Comparison of ENCODE assay signal across 12 cellular contexts in genomic region chr7:7102906-7103305, GRCh38.
DNase-seq lines count a peak whose midpoint lies in the region; ATAC-seq, FAIRE-seq and TF ChIP-seq lines count a peak whose summit lies in the region.
"Had no signal": no experiment of that assay in that cellular context is flagged by ENCODE, and none has a peak within 500 bp of the region (broad histone marks: within the 10 kb centered on the region; RNA-seq: fewer than 3 reads in every experiment).

No MANE protein-coding gene starts in this region.

- H3K4me1 ChIP-seq in A549 = peaks cover 13% of the 10 kb centered on the region
- H3K4me1 ChIP-seq in KMS-11 (ENCODE audit: low read depth, poor library complexity, severe bottlenecking) = peaks cover 8% of the 10 kb centered on the region
- H3K4me1 ChIP-seq in adipocyte (ENCODE audit: control insufficient read depth, insufficient read depth, low read length) = peaks cover 22% of the 10 kb centered on the region
- peaks cover 8% of the 10 kb centered on the region for H3K4me1 ChIP-seq in mesenchymal stem cell (ENCODE audit: control insufficient read depth, insufficient read depth, low read depth, low read length)
- H3K4me1 ChIP-seq in gastrocnemius medialis = peaks cover 0 to 6% of the 10 kb centered on the region in 2 donors

- no peak overlapping the region for H3K18ac ChIP-seq in mesenchymal stem cell (ENCODE audit: low read depth in 1 of 2, low read length in 2 of 2)

- in situ Hi-C loops in gastrocnemius medialis (cut with MboI; ENCODE audit: low sequenced_read_pairs in 4 of 4) = loop anchor here in 3 of 4 donors (10.0 to 25.0 kb wide), 3 partner anchors 284 to 442 kb away; partner anchors contain the start of gene COL28A1 (in 2 of the 3)

- no peaks in the 10 kb centered on the region for H4K20me1 ChIP-seq in KMS-11 (ENCODE audit: insufficient read depth)

- H3K4me2 ChIP-seq in A549 = peak overlapping the region; percentile 25; the same call in 1 of the 3 replicates
- H3K4me2 ChIP-seq in KMS-11 = peak overlapping the region; percentile 63
- H3K4me2 ChIP-seq in mesenchymal stem cell (ENCODE audit: low read length, poor library complexity, severe bottlenecking) = no peak overlapping the region

- no peak overlapping the region for H2AK5ac ChIP-seq in mesenchymal stem cell (ENCODE audit: low read length, severe bottlenecking)

- H2BK15ac ChIP-seq in mesenchymal stem cell (ENCODE audit: low read depth, poor library complexity, severe bottlenecking) = no peak overlapping the region

- no peak for TF ChIP-seq RAD21 in A549 (conservative IDR thresholded peaks at IDR 0.05 in 1 of 2, IDR thresholded peaks at IDR 0.05 in 1 of 2)

- no peak overlapping the region for H2BK120ac ChIP-seq in mesenchymal stem cell (ENCODE audit: low read depth, low read length)

- H3K4me3 ChIP-seq in A549 = no peak overlapping the region
- H3K4me3 ChIP-seq in KMS-11 (IDR thresholded peaks at IDR 0.05; ENCODE audit: insufficient read depth, low read depth, low read length) = no peak overlapping the region
- H3K4me3 ChIP-seq in adipocyte (ENCODE audit: low read length) = peak overlapping the region; percentile 67
- H3K4me3 ChIP-seq in mesenchymal stem cell (ENCODE audit: insufficient read depth in 1 of 2, low read depth in 1 of 2, low read length in 2 of 2) = peak overlapping the region in 1 of 2 experiments; percentile 50
- no peak overlapping the region for H3K4me3 ChIP-seq in gastrocnemius medialis

- H3K9me3 ChIP-seq in A549 (no peaks in the 10 kb centered on the region), adipocyte (ENCODE audit: control insufficient read depth, low read length) (no peaks in the 10 kb centered on the region), mesenchymal stem cell (ENCODE audit: control insufficient read depth, low read length) (no peaks in the 10 kb centered on the region), gastrocnemius medialis (no peaks in the 10 kb centered on the region)

- H3K27me3 ChIP-seq in KMS-11 (ENCODE audit: insufficient read depth, low read depth) (no peaks in the 10 kb centered on the region), adipocyte (replicated peaks; ENCODE audit: control insufficient read depth, insufficient read depth, low read length) (no peaks in the 10 kb centered on the region), mesenchymal stem cell (ENCODE audit: control insufficient read depth in 1 of 2, insufficient read depth in 1 of 2, low read length in 2 of 2) (peaks cover 0 to 4% of the 10 kb centered on the region in 2 experiments), gastrocnemius medialis (no peaks in the 10 kb centered on the region)

- no peak overlapping the region for H3K23ac ChIP-seq in mesenchymal stem cell (ENCODE audit: low read length in 2 of 2)

- peak overlapping the region in 1 of 2 experiments; percentile 21 for H2BK12ac ChIP-seq in mesenchymal stem cell (ENCODE audit: low read length in 2 of 2)

- H3K14ac ChIP-seq in mesenchymal stem cell (ENCODE audit: low read length in 2 of 2) = no peak overlapping the region

- POLR2A ChIA-PET in A549 (lab: Yijun Ruan, JAX) = interaction anchor here (1.8 kb wide), 1 partner anchor 79 kb away, joined by 15 read pairs; the partner anchor contains the start of gene C1GALT1

- no peaks in the 10 kb centered on the region for H3K79me2 ChIP-seq in KMS-11 (ENCODE audit: insufficient read depth, low read depth)

- H3K9ac ChIP-seq in KMS-11 (no peak overlapping the region), adipocyte (ENCODE audit: low read length) (peak overlapping the region; percentile 71), mesenchymal stem cell (ENCODE audit: low read length) (peak overlapping the region; percentile 80)

- TF ChIP-seq CTCF in A549 (IDR thresholded peaks at IDR 0.05) (no peak), KMS-11 (conservative IDR thresholded peaks at IDR 0.05; ENCODE audit: low read depth, low read length) (no peak), gastrocnemius medialis (IDR thresholded peaks at IDR 0.05 in 4 of 5, conservative IDR thresholded peaks at IDR 0.05 in 1 of 5) (no peak)

- H3K36me3 ChIP-seq in KMS-11 (ENCODE audit: insufficient read depth) (no peaks in the 10 kb centered on the region), adipocyte (ENCODE audit: control insufficient read depth, insufficient read depth, low read length, severe bottlenecking) (no peaks in the 10 kb centered on the region), mesenchymal stem cell (ENCODE audit: control insufficient read depth in 1 of 2, insufficient read depth in 2 of 2, low read depth in 1 of 2, low read length in 2 of 2) (no peaks in the 10 kb centered on the region), gastrocnemius medialis (no peaks in the 10 kb centered on the region)

- CTCF ChIA-PET in A549 (lab: Yijun Ruan, JAX) = interaction anchor here (0.7 to 4.0 kb wide), 48 partner anchors 10 to 1193 kb away, joined by 3 to 37 read pairs (median 4); partner anchors contain the start of gene C1GALT1

- TF ChIP-seq POLR2A in A549 (IDR thresholded peaks at IDR 0.05; ENCODE audit: low read length) (no peak), gastrocnemius medialis (IDR thresholded peaks at IDR 0.05) (no peak)

- WGBS in A549 (ENCODE audit: missing lambda C conversion rate) = 55% methylated on average over 12 of the region's 12 CpGs
- 94% methylated on average over 11 of the region's 12 CpGs for WGBS in mesenchymal stem cell

- H4K91ac ChIP-seq in mesenchymal stem cell (ENCODE audit: low read length) = no peak overlapping the region

- no peak for FAIRE-seq in A549 (lab: Jason Lieb, UNC)
- FAIRE-seq: GM12891 had no signal

- no peaks in the 10 kb centered on the region for H3K79me1 ChIP-seq in mesenchymal stem cell (replicated peaks; ENCODE audit: low read length, poor library complexity, severe bottlenecking)

- DNase-seq in A549 (ENCODE audit: low read depth in 1 of 2, low spot score in 1 of 2) = no peak
- DNase-seq in adipocyte (ENCODE audit: low read depth) = no peak
- no peak for DNase-seq in mesenchymal stem cell
- DNase-seq in gastrocnemius medialis = no peak
- no peak for DNase-seq in nucleus accumbens (lab: John Stamatoyannopoulos, UW)
- no peak for DNase-seq in GOT3 (lab: John Stamatoyannopoulos, UW)
- no peak for DNase-seq in NCI-H1436 (lab: John Stamatoyannopoulos, UW)
- DNase-seq: activated CD4-positive, alpha-beta T cell treated with anti-CD3 and anti-CD28 coated beads for 1 hour; NCI-H524 treated with DMSO at 0.1 percent for 48 hours; T1000 had no signal

- peak overlapping the region; percentile 27 for H2AFZ ChIP-seq in KMS-11 (ENCODE audit: low read depth)
- H2AFZ ChIP-seq in mesenchymal stem cell (ENCODE audit: low read depth, low read length) = no peak overlapping the region

- no peak overlapping the region for H3K27ac ChIP-seq in A549
- H3K27ac ChIP-seq in KMS-11 = no peak overlapping the region
- H3K27ac ChIP-seq in mesenchymal stem cell (ENCODE audit: low read length, poor library complexity, severe bottlenecking) = no peak overlapping the region
- H3K27ac ChIP-seq in gastrocnemius medialis = no peak overlapping the region

- intact Hi-C loops in gastrocnemius medialis (cut with DNase I; ENCODE audit: low total_unique reads) = loop anchor here (5.0 to 10.0 kb wide), 6 partner anchors 79 to 1114 kb away; partner anchors contain the start of gene C1GALT1

- H4K8ac ChIP-seq in mesenchymal stem cell (ENCODE audit: low read length) = peak overlapping the region; percentile 7

- H2BK5ac ChIP-seq in mesenchymal stem cell (ENCODE audit: low read depth, low read length, poor library complexity, severe bottlenecking) = no peak overlapping the region

- ATAC-seq in A549 (no peak), gastrocnemius medialis (no peak)

- no peak for TF ChIP-seq EP300 in A549 (IDR thresholded peaks at IDR 0.05)

- H3K4ac ChIP-seq in mesenchymal stem cell (ENCODE audit: low read depth in 1 of 2, low read length in 2 of 2) = no peak overlapping the region

TF ChIP-seq in A549, 52 proteins besides CTCF, POLR2A, EP300 and RAD21:
- TF ChIP-seq NFE2L2 (conservative IDR thresholded peaks at IDR 0.05; ENCODE audit: low read length) (no peak), PBX3 (IDR thresholded peaks at IDR 0.05) (no peak), SMC3 (IDR thresholded peaks at IDR 0.05) (no peak), HOXB5 (CRISPR knock-in tag; IDR thresholded peaks at IDR 0.05) (no peak), NR3C1 (IDR thresholded peaks at IDR 0.05) (no peak), RARB (CRISPR knock-in tag; IDR thresholded peaks at IDR 0.05) (no peak), ELK1 (IDR thresholded peaks at IDR 0.05; ENCODE audit: low read depth, low read length) (no peak), ZFP36 (IDR thresholded peaks at IDR 0.05; ENCODE audit: borderline replicate concordance, partially characterized antibody) (no peak), FOXS1 (CRISPR knock-in tag; IDR thresholded peaks at IDR 0.05) (no peak), ZNF302 (CRISPR knock-in tag; IDR thresholded peaks at IDR 0.05) (no peak), HOXA7 (CRISPR knock-in tag; IDR thresholded peaks at IDR 0.05) (no peak), CEBPB (IDR thresholded peaks at IDR 0.05) (no peak)
